2 cellular contexts compared by ENCODE assay signal in the genomic region with DNA sequence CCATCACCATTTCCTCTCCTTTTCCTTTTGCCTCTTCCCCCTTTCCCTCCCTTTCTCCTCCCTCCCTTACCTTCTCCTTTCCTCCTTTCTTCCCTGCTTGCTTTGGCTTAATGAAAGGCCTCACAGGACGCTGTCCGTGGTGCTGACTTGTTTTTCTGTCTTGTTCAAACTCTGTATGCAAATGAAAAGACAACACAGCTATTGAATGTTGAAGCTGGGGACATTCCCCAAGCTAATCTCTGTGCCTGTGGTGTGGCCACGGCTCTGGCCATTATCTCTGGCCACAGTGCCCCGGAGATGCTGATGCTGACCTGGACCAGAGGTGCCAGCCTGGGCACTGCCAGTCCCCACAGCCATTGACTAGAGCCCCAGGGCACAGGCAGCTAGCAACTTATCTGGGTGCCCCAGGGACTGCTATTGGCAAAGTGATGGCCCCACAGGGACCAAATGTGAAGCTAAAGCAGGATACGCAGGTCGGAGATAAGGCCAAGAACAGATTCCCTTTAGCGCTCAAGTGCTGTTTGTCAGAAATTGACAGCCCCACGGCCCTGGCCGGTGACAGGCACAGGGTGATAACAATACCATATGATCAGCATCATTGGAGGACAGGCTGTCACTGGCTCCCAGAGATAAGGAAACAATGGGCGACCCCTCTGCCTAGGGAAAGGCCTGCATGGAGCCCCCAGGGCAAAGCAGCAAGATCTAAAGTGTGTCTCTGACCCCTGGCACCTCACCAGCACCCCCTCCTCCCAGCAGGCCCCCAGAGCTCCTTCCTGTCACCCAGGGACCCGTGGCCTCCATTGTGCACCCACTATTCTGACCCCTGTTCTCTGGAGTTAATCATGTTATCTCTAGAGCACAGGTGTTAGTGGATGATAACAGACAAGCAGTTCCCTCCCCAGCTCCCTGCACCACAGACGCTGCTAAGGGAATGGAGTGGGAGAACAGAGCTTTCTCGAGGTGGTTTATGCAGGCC.
TF ChIP-seq lines count a peak whose summit lies in the region.

No MANE protein-coding gene starts in this region.

TF ChIP-seq in K562, 482 proteins besides CTCF, POLR2A, EP300 and RAD21 (continued from another document and continues in another):
- no peak for TF ChIP-seq ZSCAN29 (IDR thresholded peaks at IDR 0.05)
- TF ChIP-seq TCF7L2 (IDR thresholded peaks at IDR 0.05; ENCODE audit: low read depth, low read length): no peak
- TF ChIP-seq, protein P1, sequence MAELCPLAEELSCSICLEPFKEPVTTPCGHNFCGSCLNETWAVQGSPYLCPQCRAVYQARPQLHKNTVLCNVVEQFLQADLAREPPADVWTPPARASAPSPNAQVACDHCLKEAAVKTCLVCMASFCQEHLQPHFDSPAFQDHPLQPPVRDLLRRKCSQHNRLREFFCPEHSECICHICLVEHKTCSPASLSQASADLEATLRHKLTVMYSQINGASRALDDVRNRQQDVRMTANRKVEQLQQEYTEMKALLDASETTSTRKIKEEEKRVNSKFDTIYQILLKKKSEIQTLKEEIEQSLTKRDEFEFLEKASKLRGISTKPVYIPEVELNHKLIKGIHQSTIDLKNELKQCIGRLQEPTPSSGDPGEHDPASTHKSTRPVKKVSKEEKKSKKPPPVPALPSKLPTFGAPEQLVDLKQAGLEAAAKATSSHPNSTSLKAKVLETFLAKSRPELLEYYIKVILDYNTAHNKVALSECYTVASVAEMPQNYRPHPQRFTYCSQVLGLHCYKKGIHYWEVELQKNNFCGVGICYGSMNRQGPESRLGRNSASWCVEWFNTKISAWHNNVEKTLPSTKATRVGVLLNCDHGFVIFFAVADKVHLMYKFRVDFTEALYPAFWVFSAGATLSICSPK (IDR thresholded peaks at IDR 0.05; ENCODE audit: borderline replicate concordance): no peak
- TF ChIP-seq SMAD2 (IDR thresholded peaks at IDR 0.05; ENCODE audit: low read depth, low read length): no peak
- no peak for TF ChIP-seq KDM4B (IDR thresholded peaks at IDR 0.05; ENCODE audit: borderline replicate concordance in 2 of 2, low read depth in 1 of 2)
- no peak; the same call in 1 of the 2 replicates for TF ChIP-seq ZFX (CRISPR knock-in tag; IDR thresholded peaks at IDR 0.05)
- 0 out of 2 replicates have a peak, but pooled peaks have one; percentile 26 for TF ChIP-seq ETS1 (conservative IDR thresholded peaks at IDR 0.05; ENCODE audit: control insufficient read depth, low read depth, low read length)
- peak; percentile 98 for TF ChIP-seq REST (CRISPR knock-in tag; IDR thresholded peaks at IDR 0.05; ENCODE audit: low read depth)

TF ChIP-seq in HepG2, 621 proteins besides CTCF, POLR2A, EP300 and RAD21 (continued from another document and continues in another):
- TF ChIP-seq RERE (CRISPR knock-in tag; IDR thresholded peaks at IDR 0.05; ENCODE audit: low read depth): peak; percentile 33; the same call in 1 of the 2 replicates
- no peak for TF ChIP-seq ZFYVE20 (CRISPR knock-in tag; IDR thresholded peaks at IDR 0.05; ENCODE audit: borderline replicate concordance, low read depth)
- TF ChIP-seq, protein P2, sequence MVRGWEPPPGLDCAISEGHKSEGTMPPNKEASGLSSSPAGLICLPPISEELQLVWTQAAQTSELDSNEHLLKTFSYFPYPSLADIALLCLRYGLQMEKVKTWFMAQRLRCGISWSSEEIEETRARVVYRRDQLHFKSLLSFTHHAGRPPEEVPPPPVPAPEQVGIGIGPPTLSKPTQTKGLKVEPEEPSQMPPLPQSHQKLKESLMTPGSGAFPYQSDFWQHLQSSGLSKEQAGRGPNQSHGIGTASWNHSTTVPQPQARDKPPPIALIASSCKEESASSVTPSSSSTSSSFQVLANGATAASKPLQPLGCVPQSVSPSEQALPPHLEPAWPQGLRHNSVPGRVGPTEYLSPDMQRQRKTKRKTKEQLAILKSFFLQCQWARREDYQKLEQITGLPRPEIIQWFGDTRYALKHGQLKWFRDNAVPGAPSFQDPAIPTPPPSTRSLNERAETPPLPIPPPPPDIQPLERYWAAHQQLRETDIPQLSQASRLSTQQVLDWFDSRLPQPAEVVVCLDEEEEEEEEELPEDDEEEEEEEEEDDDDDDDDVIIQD (CRISPR knock-in tag; IDR thresholded peaks at IDR 0.05; ENCODE audit: low read depth): peak; percentile 74
- TF ChIP-seq ZFP82 (CRISPR knock-in tag; IDR thresholded peaks at IDR 0.05; ENCODE audit: borderline replicate concordance): no peak
- TF ChIP-seq ZNF101 (CRISPR knock-in tag; IDR thresholded peaks at IDR 0.05; ENCODE audit: borderline replicate concordance, low read depth): no peak
- TF ChIP-seq KLF16 (CRISPR knock-in tag; IDR thresholded peaks at IDR 0.05): peak in 1 of 2 experiments; percentile 99; a peak in 2 of 4 replicates
- TF ChIP-seq, protein P3, sequence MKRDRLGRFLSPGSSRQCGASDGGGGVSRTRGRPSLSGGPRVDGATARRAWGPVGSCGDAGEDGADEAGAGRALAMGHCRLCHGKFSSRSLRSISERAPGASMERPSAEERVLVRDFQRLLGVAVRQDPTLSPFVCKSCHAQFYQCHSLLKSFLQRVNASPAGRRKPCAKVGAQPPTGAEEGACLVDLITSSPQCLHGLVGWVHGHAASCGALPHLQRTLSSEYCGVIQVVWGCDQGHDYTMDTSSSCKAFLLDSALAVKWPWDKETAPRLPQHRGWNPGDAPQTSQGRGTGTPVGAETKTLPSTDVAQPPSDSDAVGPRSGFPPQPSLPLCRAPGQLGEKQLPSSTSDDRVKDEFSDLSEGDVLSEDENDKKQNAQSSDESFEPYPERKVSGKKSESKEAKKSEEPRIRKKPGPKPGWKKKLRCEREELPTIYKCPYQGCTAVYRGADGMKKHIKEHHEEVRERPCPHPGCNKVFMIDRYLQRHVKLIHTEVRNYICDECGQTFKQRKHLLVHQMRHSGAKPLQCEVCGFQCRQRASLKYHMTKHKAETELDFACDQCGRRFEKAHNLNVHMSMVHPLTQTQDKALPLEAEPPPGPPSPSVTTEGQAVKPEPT (CRISPR knock-in tag; IDR thresholded peaks at IDR 0.05; ENCODE audit: low read depth): no peak
- TF ChIP-seq MTA1 (CRISPR knock-in tag; IDR thresholded peaks at IDR 0.05; ENCODE audit: borderline replicate concordance): no peak
- no peak for TF ChIP-seq HNRNPUL1 (IDR thresholded peaks at IDR 0.05; ENCODE audit: low read depth, low read length)
- TF ChIP-seq ZNF816 (CRISPR knock-in tag; IDR thresholded peaks at IDR 0.05; ENCODE audit: borderline replicate concordance): no peak; the same call in 1 of the 2 replicates
- TF ChIP-seq HMG20B (CRISPR knock-in tag; conservative IDR thresholded peaks at IDR 0.05): peak; percentile 89
- no peak for TF ChIP-seq ZNF362 (CRISPR knock-in tag; IDR thresholded peaks at IDR 0.05; ENCODE audit: borderline replicate concordance)
- no peak for TF ChIP-seq ZBTB40 (IDR thresholded peaks at IDR 0.05)
- no peak; the same call in 1 of the 2 replicates for TF ChIP-seq ZBTB40 (CRISPR knock-in tag; IDR thresholded peaks at IDR 0.05)
- TF ChIP-seq, protein P4, sequence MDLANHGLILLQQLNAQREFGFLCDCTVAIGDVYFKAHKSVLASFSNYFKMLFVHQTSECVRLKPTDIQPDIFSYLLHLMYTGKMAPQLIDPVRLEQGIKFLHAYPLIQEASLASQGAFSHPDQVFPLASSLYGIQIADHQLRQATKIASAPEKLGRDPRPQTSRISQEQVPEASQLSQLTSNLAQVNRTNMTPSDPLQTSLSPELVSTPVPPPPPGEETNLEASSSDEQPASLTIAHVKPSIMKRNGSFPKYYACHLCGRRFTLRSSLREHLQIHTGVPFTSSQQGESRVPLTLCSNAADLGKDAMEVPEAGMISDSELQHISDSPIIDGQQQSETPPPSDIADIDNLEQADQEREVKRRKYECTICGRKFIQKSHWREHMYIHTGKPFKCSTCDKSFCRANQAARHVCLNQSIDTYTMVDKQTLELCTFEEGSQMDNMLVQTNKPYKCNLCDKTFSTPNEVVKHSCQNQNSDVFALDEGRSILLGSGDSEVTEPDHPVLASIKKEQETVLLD (CRISPR knock-in tag; IDR thresholded peaks at IDR 0.05; ENCODE audit: low read depth): no peak
- TF ChIP-seq KMT2B (CRISPR knock-in tag; IDR thresholded peaks at IDR 0.05): peak; percentile 72
- peak; percentile 96 for TF ChIP-seq ZNF607 (CRISPR knock-in tag; IDR thresholded peaks at IDR 0.05; ENCODE audit: borderline replicate concordance)
